1 cellular context compared by ENCODE assay signal in the genomic region with DNA sequence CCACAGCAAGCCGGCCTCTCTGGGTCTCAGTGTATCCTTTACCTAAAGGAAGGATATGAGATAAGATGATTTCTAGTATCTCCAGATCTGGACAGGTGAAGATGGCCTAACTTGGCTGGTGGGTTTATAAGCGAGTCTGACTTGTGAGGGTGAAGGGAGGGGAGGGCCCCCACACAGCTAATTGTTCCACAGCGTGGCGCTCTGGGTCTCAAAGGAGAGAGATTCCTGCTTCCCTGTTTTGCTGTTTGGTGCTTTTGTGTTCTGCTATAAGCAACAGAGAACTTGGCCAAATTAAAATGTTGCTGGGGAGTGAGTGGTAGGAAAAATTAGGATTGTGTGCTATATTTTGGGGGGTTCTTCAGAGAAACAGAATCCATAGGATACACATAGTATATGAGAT.
TF ChIP-seq lines count a peak whose summit lies in the region.

No MANE protein-coding gene starts in this region.

TF ChIP-seq in GM23338, 12 proteins besides CTCF, POLR2A, EP300 and RAD21 (continued from another document):
- TF ChIP-seq, protein P1, sequence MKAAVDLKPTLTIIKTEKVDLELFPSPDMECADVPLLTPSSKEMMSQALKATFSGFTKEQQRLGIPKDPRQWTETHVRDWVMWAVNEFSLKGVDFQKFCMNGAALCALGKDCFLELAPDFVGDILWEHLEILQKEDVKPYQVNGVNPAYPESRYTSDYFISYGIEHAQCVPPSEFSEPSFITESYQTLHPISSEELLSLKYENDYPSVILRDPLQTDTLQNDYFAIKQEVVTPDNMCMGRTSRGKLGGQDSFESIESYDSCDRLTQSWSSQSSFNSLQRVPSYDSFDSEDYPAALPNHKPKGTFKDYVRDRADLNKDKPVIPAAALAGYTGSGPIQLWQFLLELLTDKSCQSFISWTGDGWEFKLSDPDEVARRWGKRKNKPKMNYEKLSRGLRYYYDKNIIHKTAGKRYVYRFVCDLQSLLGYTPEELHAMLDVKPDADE (IDR thresholded peaks at IDR 0.05) = no peak
- TF ChIP-seq ZNF114 (CRISPR knock-in tag; IDR thresholded peaks at IDR 0.05) = no peak
- TF ChIP-seq STAT1 (IDR thresholded peaks at IDR 0.05; ENCODE audit: unreplicated experiment) = no peak
- TF ChIP-seq NANOG (IDR thresholded peaks at IDR 0.05; ENCODE audit: borderline replicate concordance) = no peak
- TF ChIP-seq, protein P2, sequence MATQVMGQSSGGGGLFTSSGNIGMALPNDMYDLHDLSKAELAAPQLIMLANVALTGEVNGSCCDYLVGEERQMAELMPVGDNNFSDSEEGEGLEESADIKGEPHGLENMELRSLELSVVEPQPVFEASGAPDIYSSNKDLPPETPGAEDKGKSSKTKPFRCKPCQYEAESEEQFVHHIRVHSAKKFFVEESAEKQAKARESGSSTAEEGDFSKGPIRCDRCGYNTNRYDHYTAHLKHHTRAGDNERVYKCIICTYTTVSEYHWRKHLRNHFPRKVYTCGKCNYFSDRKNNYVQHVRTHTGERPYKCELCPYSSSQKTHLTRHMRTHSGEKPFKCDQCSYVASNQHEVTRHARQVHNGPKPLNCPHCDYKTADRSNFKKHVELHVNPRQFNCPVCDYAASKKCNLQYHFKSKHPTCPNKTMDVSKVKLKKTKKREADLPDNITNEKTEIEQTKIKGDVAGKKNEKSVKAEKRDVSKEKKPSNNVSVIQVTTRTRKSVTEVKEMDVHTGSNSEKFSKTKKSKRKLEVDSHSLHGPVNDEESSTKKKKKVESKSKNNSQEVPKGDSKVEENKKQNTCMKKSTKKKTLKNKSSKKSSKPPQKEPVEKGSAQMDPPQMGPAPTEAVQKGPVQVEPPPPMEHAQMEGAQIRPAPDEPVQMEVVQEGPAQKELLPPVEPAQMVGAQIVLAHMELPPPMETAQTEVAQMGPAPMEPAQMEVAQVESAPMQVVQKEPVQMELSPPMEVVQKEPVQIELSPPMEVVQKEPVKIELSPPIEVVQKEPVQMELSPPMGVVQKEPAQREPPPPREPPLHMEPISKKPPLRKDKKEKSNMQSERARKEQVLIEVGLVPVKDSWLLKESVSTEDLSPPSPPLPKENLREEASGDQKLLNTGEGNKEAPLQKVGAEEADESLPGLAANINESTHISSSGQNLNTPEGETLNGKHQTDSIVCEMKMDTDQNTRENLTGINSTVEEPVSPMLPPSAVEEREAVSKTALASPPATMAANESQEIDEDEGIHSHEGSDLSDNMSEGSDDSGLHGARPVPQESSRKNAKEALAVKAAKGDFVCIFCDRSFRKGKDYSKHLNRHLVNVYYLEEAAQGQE (IDR thresholded peaks at IDR 0.05; ENCODE audit: unreplicated experiment) = no peak
- no peak for TF ChIP-seq POLR2AphosphoS5 (IDR thresholded peaks at IDR 0.05; ENCODE audit: low read depth)
- no peak for TF ChIP-seq ZNF331 (CRISPR knock-in tag; IDR thresholded peaks at IDR 0.05; ENCODE audit: low read depth)
- TF ChIP-seq, protein P3, sequence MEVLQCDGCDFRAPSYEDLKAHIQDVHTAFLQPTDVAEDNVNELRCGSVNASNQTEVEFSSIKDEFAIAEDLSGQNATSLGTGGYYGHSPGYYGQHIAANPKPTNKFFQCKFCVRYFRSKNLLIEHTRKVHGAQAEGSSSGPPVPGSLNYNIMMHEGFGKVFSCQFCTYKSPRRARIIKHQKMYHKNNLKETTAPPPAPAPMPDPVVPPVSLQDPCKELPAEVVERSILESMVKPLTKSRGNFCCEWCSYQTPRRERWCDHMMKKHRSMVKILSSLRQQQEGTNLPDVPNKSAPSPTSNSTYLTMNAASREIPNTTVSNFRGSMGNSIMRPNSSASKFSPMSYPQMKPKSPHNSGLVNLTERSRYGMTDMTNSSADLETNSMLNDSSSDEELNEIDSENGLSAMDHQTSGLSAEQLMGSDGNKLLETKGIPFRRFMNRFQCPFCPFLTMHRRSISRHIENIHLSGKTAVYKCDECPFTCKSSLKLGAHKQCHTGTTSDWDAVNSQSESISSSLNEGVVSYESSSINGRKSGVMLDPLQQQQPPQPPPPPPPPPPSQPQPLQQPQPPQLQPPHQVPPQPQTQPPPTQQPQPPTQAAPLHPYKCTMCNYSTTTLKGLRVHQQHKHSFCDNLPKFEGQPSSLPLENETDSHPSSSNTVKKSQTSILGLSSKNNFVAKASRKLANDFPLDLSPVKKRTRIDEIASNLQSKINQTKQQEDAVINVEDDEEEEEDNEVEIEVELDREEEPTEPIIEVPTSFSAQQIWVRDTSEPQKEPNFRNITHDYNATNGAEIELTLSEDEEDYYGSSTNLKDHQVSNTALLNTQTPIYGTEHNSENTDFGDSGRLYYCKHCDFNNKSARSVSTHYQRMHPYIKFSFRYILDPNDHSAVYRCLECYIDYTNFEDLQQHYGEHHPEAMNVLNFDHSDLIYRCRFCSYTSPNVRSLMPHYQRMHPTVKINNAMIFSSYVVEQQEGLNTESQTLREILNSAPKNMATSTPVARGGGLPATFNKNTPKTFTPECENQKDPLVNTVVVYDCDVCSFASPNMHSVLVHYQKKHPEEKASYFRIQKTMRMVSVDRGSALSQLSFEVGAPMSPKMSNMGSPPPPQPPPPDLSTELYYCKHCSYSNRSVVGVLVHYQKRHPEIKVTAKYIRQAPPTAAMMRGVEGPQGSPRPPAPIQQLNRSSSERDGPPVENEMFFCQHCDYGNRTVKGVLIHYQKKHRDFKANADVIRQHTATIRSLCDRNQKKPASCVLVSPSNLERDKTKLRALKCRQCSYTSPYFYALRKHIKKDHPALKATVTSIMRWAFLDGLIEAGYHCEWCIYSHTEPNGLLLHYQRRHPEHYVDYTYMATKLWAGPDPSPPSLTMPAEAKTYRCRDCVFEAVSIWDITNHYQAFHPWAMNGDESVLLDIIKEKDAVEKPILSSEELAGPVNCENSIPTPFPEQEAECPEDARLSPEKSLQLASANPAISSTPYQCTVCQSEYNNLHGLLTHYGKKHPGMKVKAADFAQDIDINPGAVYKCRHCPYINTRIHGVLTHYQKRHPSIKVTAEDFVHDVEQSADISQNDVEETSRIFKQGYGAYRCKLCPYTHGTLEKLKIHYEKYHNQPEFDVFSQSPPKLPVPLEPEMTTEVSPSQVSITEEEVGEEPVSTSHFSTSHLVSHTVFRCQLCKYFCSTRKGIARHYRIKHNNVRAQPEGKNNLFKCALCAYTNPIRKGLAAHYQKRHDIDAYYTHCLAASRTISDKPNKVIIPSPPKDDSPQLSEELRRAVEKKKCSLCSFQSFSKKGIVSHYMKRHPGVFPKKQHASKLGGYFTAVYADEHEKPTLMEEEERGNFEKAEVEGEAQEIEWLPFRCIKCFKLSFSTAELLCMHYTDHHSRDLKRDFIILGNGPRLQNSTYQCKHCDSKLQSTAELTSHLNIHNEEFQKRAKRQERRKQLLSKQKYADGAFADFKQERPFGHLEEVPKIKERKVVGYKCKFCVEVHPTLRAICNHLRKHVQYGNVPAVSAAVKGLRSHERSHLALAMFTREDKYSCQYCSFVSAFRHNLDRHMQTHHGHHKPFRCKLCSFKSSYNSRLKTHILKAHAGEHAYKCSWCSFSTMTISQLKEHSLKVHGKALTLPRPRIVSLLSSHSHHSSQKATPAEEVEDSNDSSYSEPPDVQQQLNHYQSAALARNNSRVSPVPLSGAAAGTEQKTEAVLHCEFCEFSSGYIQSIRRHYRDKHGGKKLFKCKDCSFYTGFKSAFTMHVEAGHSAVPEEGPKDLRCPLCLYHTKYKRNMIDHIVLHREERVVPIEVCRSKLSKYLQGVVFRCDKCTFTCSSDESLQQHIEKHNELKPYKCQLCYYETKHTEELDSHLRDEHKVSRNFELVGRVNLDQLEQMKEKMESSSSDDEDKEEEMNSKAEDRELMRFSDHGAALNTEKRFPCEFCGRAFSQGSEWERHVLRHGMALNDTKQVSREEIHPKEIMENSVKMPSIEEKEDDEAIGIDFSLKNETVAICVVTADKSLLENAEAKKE (CRISPR knock-in tag; IDR thresholded peaks at IDR 0.05) = no peak
- no peak for TF ChIP-seq CREB1 (CRISPR knock-in tag; IDR thresholded peaks at IDR 0.05; ENCODE audit: low read depth)
